15 cellular contexts compared by ENCODE assay signal in the genomic region with DNA sequence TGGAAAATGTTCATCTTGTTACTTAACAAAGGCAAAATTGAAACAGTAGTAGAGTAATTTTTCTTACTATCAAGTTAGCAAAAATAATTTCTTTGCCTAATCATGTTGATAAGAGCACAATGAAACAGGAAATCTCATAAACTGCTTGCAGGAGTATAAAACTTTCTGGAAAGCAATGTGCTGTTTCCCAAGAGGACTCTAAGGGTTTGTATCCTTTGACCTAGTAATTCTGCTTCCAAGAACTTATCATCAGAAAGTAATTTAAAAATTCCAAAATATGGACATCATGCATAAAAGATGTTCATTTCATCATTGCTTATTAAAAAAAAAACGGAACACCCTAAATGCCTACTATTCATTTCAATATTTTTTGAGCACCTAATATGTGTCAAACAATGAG. TPM values are rescaled to one million over a fixed set of nuclear protein-coding genes. Genes with fewer than 3 reads are reported as not detected.
DNase-seq lines count a peak whose midpoint lies in the region; ATAC-seq and TF ChIP-seq lines count a peak whose summit lies in the region.
"Had no signal": no experiment of that assay in that cellular context is flagged by ENCODE, and none has a peak within 500 bp of the region (broad histone marks: within the 10 kb centered on the region; RNA-seq: fewer than 3 reads in every experiment).

No MANE protein-coding gene starts in this region.

- H3K36me3 Mint-ChIP-seq in T-cell, result no peaks in the 10 kb centered on the region
- H3K36me3 Mint-ChIP-seq: stimulated activated memory B cell treated with anti-CD40 and anti-IgM and Interleukin-4, amounts not matched to agents 10 μg/mL and 1 μg/mL and 100 μg/mL, for 72 hours had no signal

- ATAC-seq in T-cell (replicated peaks in 1 of 4) (no peak), sciatic nerve (peak; percentile 78)
- ATAC-seq: Panc1; stimulated activated memory B cell treated with anti-CD40 and anti-IgM and Interleukin-4, amounts not matched to agents 10 μg/mL and 1 μg/mL and 100 μg/mL, for 72 hours had no signal

- H3K27me3 Mint-ChIP-seq in T-cell, result no peaks in the 10 kb centered on the region
- H3K27me3 Mint-ChIP-seq: activated CD4-positive, alpha-beta T cell treated with anti-CD3 and anti-CD28 coated beads, Interleukin-2, amount 10 ng/mL, durations not matched to agents 7 days and 5 days; stimulated activated memory B cell treated with anti-CD40 and anti-IgM and Interleukin-4, amounts not matched to agents 10 μg/mL and 1 μg/mL and 100 μg/mL, for 72 hours had no signal

- CTCF ChIA-PET in T-cell (lab: Charles Lee), result interaction anchor here (0.6 to 3.7 kb wide), 4 partner anchors 21 to 104 kb away, joined by 3 to 16 read pairs (median 6); no protein-coding TSS in a partner anchor

- intact Hi-C loops in sciatic nerve (cut with DNase I), result no loop called here

- H3K27ac Mint-ChIP-seq in T-cell, result peak overlapping the region; percentile 90 to 91

- peaks cover 0 to 3% (median 0%) of the 10 kb centered on the region in 3 donors for H3K9me3 Mint-ChIP-seq in T-cell
- H3K9me3 Mint-ChIP-seq: stimulated activated memory B cell treated with anti-CD40 and anti-IgM and Interleukin-4, amounts not matched to agents 10 μg/mL and 1 μg/mL and 100 μg/mL, for 72 hours; T-helper 2 cell treated with Interferon-gamma antibody and Interleukin-4, amounts not matched to agents 5 μg/mL and 100 μg/mL, for 36 hours had no signal

- DNase-seq in GM03348 (ENCODE audit: low spot score), result peak; percentile 40
- no peak for DNase-seq in T-cell
- DNase-seq in fibroblast of pulmonary artery (ENCODE audit: low read depth), result peak; percentile 88
- no peak for DNase-seq in sciatic nerve (ENCODE audit: low spot score)
- no peak for DNase-seq in stimulated activated naive CD4-positive, alpha-beta T cell (lab: John Stamatoyannopoulos, UW)
- no peak for DNase-seq in HPDE6-E6E7 (ENCODE audit: extremely low spot score)
- DNase-seq in GOT3 (lab: John Stamatoyannopoulos, UW), result no peak
- DNase-seq: activated CD4-positive, alpha-beta T cell treated with anti-CD3 and anti-CD28 coated beads, Interleukin-2, amount 10 ng/mL, durations not matched to agents 7 days and 5 days; heart left ventricle; NCI-H1417; retina; stimulated activated CD4-positive, alpha-beta T cell treated with anti-CD3 and anti-CD28 coated beads, Interleukin-4, amount 100 ng/mL, for 4 hours had no signal

- POLR2A ChIA-PET in T-cell (lab: Charles Lee), result interaction anchor here (0.5 to 2.5 kb wide), 7 partner anchors 9 to 105 kb away, joined by 3 to 10 read pairs (median 5); partner anchors contain the start of gene TNFAIP3 (in 1 of the 2)

- no peak for TF ChIP-seq CTCF in fibroblast of pulmonary artery (IDR thresholded peaks at IDR 0.05; ENCODE audit: low read length, missing control alignments)

- peak overlapping the region in 1 of 3 donors; percentile 60 for H3K4me3 Mint-ChIP-seq in T-cell
- H3K4me3 Mint-ChIP-seq: activated CD4-positive, alpha-beta T cell treated with anti-CD3 and anti-CD28 coated beads, Interleukin-2, amount 10 ng/mL, durations not matched to agents 7 days and 5 days; stimulated activated memory B cell treated with anti-CD40 and anti-IgM and Interleukin-4, amounts not matched to agents 10 μg/mL and 1 μg/mL and 100 μg/mL, for 72 hours; T-helper 2 cell treated with Interferon-gamma antibody and Interleukin-4, amounts not matched to agents 5 μg/mL and 100 μg/mL, for 36 hours had no signal

- no peak overlapping the region for H3K4me3 ChIP-seq in fibroblast of pulmonary artery (replicated peaks; ENCODE audit: low read depth, low read length)
- H3K4me3 ChIP-seq: heart left ventricle had no signal

- H3K4me1 Mint-ChIP-seq in T-cell, result peaks cover 83 to 91% (median 83%) of the 10 kb centered on the region in 3 donors

RNA-seq across cellular contexts. Expression of gene TNFAIP3, which starts 46.1 kb away (rescaled TPM):
- total RNA-seq in T-cell (1,000 to 10,000 TPM in 2 of 5 donors, 100 to 1,000 TPM in 3; 109 to 2,994 (median 145) TPM), sciatic nerve (37.5 TPM)

Comparison
In these comparisons a context has a peak if more than half of its experiments do, and no peak if none do; other contexts are left out.
1. DNase-seq: peak in GM03348 (single experiment) and fibroblast of pulmonary artery (single experiment); none in T-cell (0 of 34), sciatic nerve (single experiment), stimulated activated naive CD4-positive, alpha-beta T cell (0 of 6), HPDE6-E6E7 (single experiment) and GOT3 (single experiment).